Comparison of ENCODE assay signal across 14 cellular contexts in genomic region chr3:71973337-71974030, GRCh38.
DNase-seq lines count a peak whose midpoint lies in the region; ATAC-seq and TF ChIP-seq lines count a peak whose summit lies in the region.
"Had no signal": no experiment of that assay in that cellular context is flagged by ENCODE, and none has a peak within 500 bp of the region (broad histone marks: within the 10 kb centered on the region; RNA-seq: fewer than 3 reads in every experiment).

No MANE protein-coding gene starts in this region.

- DNase-seq in NCI-H2107 treated with DMSO at 0.1 percent for 48 hours (lab: John Stamatoyannopoulos, UW; ENCODE audit: unreplicated experiment) (peak; percentile 41), NCI-H2107 (lab: John Stamatoyannopoulos, UW) (no peak), NCI-H1105 (lab: John Stamatoyannopoulos, UW) (peak; percentile 7), WERI-Rb-1 (peak; percentile 70), nephron progenitor cell (no peak), GM19238 (ENCODE audit: insufficient read length, low spot score) (no peak)
- DNase-seq in activated CD8-positive, alpha-beta memory T cell treated with anti-CD3 and anti-CD28 coated beads for 24 hours: no peak
- DNase-seq: lower lobe of right lung had no signal

- peak; percentile 21; the same call in 1 of the 2 replicates for TF ChIP-seq CTCF in WERI-Rb-1 (IDR thresholded peaks at IDR 0.05; ENCODE audit: low read depth, low read length)
- TF ChIP-seq CTCF in nephron progenitor cell (IDR thresholded peaks at IDR 0.05): no peak

- no peak for ATAC-seq in HG03460 (IDR thresholded peaks at IDR 0.05; ENCODE audit: unreplicated experiment)
- ATAC-seq: activated naive CD4-positive, alpha-beta T cell treated with anti-CD3 and anti-CD28 coated beads, Interleukin-2, amount 50 U/mL, for 72 hours; SK-N-SH treated with all-trans-retinoic acid at 6 μM for 48 hours had no signal

- H3K27ac Mint-ChIP-seq in nephron progenitor cell: peak overlapping the region; percentile 75
- H3K27ac Mint-ChIP-seq: activated naive CD4-positive, alpha-beta T cell treated with anti-CD3 and anti-CD28 coated beads, Interleukin-2, amount 50 U/mL, for 72 hours had no signal

- H3K9me3 ChIP-seq in WERI-Rb-1 (ENCODE audit: severe bottlenecking): peaks cover 11% of the 10 kb centered on the region
- H3K9me3 ChIP-seq: lower lobe of right lung, neutrophil had no signal

- H3K27me3 Mint-ChIP-seq in nephron progenitor cell (ENCODE audit: low read depth, poor library complexity): peaks cover 12% of the 10 kb centered on the region

- no peaks in the 10 kb centered on the region for H3K36me3 Mint-ChIP-seq in nephron progenitor cell (ENCODE audit: low read depth)

- no peaks in the 10 kb centered on the region for H3K36me3 ChIP-seq in WERI-Rb-1
- H3K36me3 ChIP-seq: lower lobe of right lung, neutrophil had no signal

- H3K4me3 ChIP-seq in WERI-Rb-1 (ENCODE audit: low read depth, low read length): no peak overlapping the region
- H3K4me3 ChIP-seq: hepatocyte, lower lobe of right lung had no signal

- H3K4me1 Mint-ChIP-seq in nephron progenitor cell: peaks cover 31% of the 10 kb centered on the region

- H3K27me3 ChIP-seq in WERI-Rb-1 (ENCODE audit: insufficient read depth, low read depth, severe bottlenecking): no peaks in the 10 kb centered on the region
- H3K27me3 ChIP-seq: neutrophil had no signal

- peaks cover 3% of the 10 kb centered on the region for H3K9me3 Mint-ChIP-seq in nephron progenitor cell
- H3K9me3 Mint-ChIP-seq: central memory CD8-positive, alpha-beta T cell had no signal

- H3K4me3 Mint-ChIP-seq in nephron progenitor cell: no peak overlapping the region
- H3K4me3 Mint-ChIP-seq: central memory CD8-positive, alpha-beta T cell had no signal

- H3K27ac ChIP-seq in WERI-Rb-1: peak overlapping the region; percentile 59; the same call in 1 of the 2 replicates
- H3K27ac ChIP-seq: hepatocyte, lower lobe of right lung, neutrophil had no signal

Comparison
In these comparisons a context has a peak if more than half of its experiments do, and no peak if none do; other contexts are left out.
1. DNase-seq: peak in NCI-H2107 treated with DMSO at 0.1 percent for 48 hours (single experiment), NCI-H1105 (single experiment) and WERI-Rb-1 (single experiment); none in NCI-H2107 (single experiment), nephron progenitor cell (single experiment), activated CD8-positive, alpha-beta memory T cell treated with anti-CD3 and anti-CD28 coated beads for 24 hours (single experiment) and GM19238 (single experiment).